8 cellular contexts compared by ENCODE assay signal in the genomic region with DNA sequence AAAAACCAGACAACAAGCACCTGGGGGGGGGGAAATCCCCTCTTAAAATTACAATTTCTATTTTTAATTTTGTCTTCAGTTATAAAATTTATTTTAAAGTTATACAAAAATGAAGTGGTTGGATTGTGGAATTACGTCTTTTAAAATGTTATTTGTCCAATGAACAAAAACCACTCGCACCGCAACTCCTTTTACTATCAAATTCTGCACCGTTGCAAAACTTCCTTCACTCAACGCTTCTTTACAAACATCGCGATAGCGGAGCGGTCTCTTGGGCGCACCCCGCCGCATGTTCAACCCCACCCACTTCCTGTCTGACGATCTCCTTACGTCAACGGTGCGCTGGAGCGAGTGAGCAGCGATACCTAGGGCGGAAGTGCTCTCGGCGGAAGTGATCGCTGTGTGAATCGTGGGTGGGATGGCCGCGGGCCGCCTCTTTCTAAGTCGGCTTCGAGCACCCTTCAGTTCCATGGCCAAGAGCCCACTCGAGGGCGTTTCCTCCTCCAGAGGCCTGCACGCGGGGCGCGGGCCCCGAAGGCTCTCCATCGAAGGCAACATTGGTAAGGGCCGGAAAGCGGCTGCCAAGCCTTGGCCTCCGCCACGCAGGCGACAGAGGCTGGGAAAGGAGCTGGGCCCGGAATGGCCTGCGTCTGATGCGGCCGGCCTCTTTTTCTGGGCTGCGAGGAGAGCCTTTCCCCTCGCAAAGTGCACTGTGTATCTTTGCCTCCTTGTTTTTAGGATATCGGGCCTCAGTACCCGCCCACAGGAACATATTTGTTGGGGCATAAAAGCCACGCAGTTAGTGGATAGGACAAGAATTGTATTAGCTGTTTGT. TPM values are rescaled to one million over a fixed set of nuclear protein-coding genes. Genes with fewer than 3 reads are reported as not detected.
DNase-seq lines count a peak whose midpoint lies in the region; ATAC-seq, FAIRE-seq and TF ChIP-seq lines count a peak whose summit lies in the region.

A gene (plus strand): TSS at position 388 of the 835 bp plus-strand sequence. CDS start 31 bp downstream, at position 419.

- no peak for TF ChIP-seq CTCF in D721Med (IDR thresholded peaks at IDR 0.05; ENCODE audit: insufficient read depth, missing control alignments)
- no peak for TF ChIP-seq CTCF in OCI-LY7 (conservative IDR thresholded peaks at IDR 0.05; ENCODE audit: low read length)
- TF ChIP-seq CTCF in endothelial cell (IDR thresholded peaks at IDR 0.05; ENCODE audit: unreplicated experiment), result no peak
- peak; percentile 23 for TF ChIP-seq CTCF in mesothelial cell of epicardium (IDR thresholded peaks at IDR 0.05; ENCODE audit: unreplicated experiment)

- BruUV-seq in OCI-LY7 (replicated peaks; lab: Mats Ljungman, UMichigan), result no TSS peak

- H3K4me3 ChIP-seq in OCI-LY7 (ENCODE audit: low read depth, low read length, poor library complexity, severe bottlenecking), result peak within 1 kb of the TSS; percentile 83

- peak within 1 kb of the TSS; percentile 84 for H2AFZ ChIP-seq in OCI-LY7 (ENCODE audit: low read length)

- peak; percentile 99 for ATAC-seq in GM21526 (IDR thresholded peaks at IDR 0.05; ENCODE audit: low FRiP score, unreplicated experiment)

- POLR2A ChIA-PET in OCI-LY7 (lab: Charles Lee), result interaction anchor here (0.5 to 1.0 kb wide), 4 partner anchors 9 to 221 kb away, joined by 3 read pairs; a partner anchor contains a TSS

- H3K9me3 Mint-ChIP-seq in endothelial cell (ENCODE audit: unreplicated experiment), result no peaks in the 10 kb centered on the region
- H3K9me3 Mint-ChIP-seq in mesothelial cell of epicardium, result no peaks in the 10 kb centered on the region

- H3K9me2 ChIP-seq in OCI-LY7 (ENCODE audit: insufficient read depth, low read length), result no peaks in the 10 kb centered on the region

- H3K4me1 ChIP-seq in OCI-LY7 (ENCODE audit: insufficient read depth, low read length, poor library complexity, severe bottlenecking), result peaks cover 40% of the 10 kb centered on the region

- peaks cover 25% of the 10 kb centered on the region for H3K4me1 Mint-ChIP-seq in endothelial cell (ENCODE audit: unreplicated experiment)
- H3K4me1 Mint-ChIP-seq in mesothelial cell of epicardium, result peaks cover 34% of the 10 kb centered on the region

- H3K9me3 ChIP-seq in OCI-LY7 (ENCODE audit: low read length), result peaks cover 10% of the 10 kb centered on the region; the same call in 1 of the 2 replicates

- CTCF ChIA-PET in OCI-LY7 (lab: Charles Lee; ENCODE audit: unreplicated experiment), result no interaction called here

- DNase-seq in D721Med (ENCODE audit: insufficient read length, low spot score), result peak; percentile 86
- DNase-seq in HuH-7.5 (ENCODE audit: low spot score), result peak; percentile 78
- peak; percentile 100 for DNase-seq in OCI-LY7 (ENCODE audit: low spot score)
- DNase-seq in activated T-cell treated with anti-CD3 and anti-CD28 coated beads for 1 hour (ENCODE audit: low read depth), result peak; percentile 89
- DNase-seq in endothelial cell (ENCODE audit: low spot score), result peak; percentile 90
- DNase-seq in mesothelial cell of epicardium (ENCODE audit: low spot score in 2 of 2, unreplicated experiment in 2 of 2), result peak; percentile 89 to 93
- DNase-seq in stimulated activated CD8-positive, alpha-beta memory T cell treated with anti-CD3 and anti-CD28 coated beads, Interleukin-15, amount 100 ng/mL, for 48 hours (ENCODE audit: low read depth in 2 of 2), result peak; percentile 94 to 97

- intact Hi-C loops in OCI-LY7 (cut with micrococcal nuclease; ENCODE audit: unreplicated experiment), result loop anchor here (5.0 kb wide), 1 partner anchor 56 kb away; a partner anchor contains a TSS

- peak within 1 kb of the TSS; percentile 74 for H3K4me2 ChIP-seq in OCI-LY7 (ENCODE audit: low read length)

- H3K27me3 Mint-ChIP-seq in endothelial cell (ENCODE audit: unreplicated experiment) (peaks cover 12% of the 10 kb centered on the region), mesothelial cell of epicardium (ENCODE audit: low read depth) (peaks cover 20% of the 10 kb centered on the region)

- H3K27ac ChIP-seq in OCI-LY7 (ENCODE audit: low read depth, low read length, poor library complexity, severe bottlenecking), result peak within 1 kb of the TSS; percentile 60

- H3K27ac Mint-ChIP-seq in endothelial cell (ENCODE audit: unreplicated experiment), result peak within 1 kb of the TSS; percentile 98
- H3K27ac Mint-ChIP-seq in mesothelial cell of epicardium, result peak within 1 kb of the TSS; percentile 99

- peak; percentile 56 for FAIRE-seq in D721Med (lab: Jason Lieb, UNC)

- peak within 1 kb of the TSS; percentile 88 for H3K4me3 Mint-ChIP-seq in endothelial cell (ENCODE audit: unreplicated experiment)
- H3K4me3 Mint-ChIP-seq in mesothelial cell of epicardium, result peak within 1 kb of the TSS; percentile 90

- peaks cover 12% of the 10 kb centered on the region; the same call in 1 of the 2 replicates for H4K20me1 ChIP-seq in OCI-LY7 (ENCODE audit: insufficient read depth, low read length)

- peaks cover 18% of the 10 kb centered on the region for H3K36me3 ChIP-seq in OCI-LY7 (ENCODE audit: insufficient read depth, low read length)

- H3K79me2 ChIP-seq in OCI-LY7 (ENCODE audit: insufficient read depth, low read depth, low read length), result peaks cover 41% of the 10 kb centered on the region

- H3K36me3 Mint-ChIP-seq in endothelial cell (ENCODE audit: low read depth, unreplicated experiment), result peaks cover 8% of the 10 kb centered on the region
- H3K36me3 Mint-ChIP-seq in mesothelial cell of epicardium, result no peaks in the 10 kb centered on the region

RNA-seq across cellular contexts. Expression of the gene that starts here (rescaled TPM):
- 57.1 and 73.4 TPM in 2 replicates for total RNA-seq in OCI-LY7 (2014; rRNA removed; shearing (Covaris generic))
- total RNA-seq in OCI-LY7 (2022) (91.8 and 95.8 TPM in 2 replicates), endothelial cell (ENCODE audit: unreplicated experiment) (68.3 TPM), mesothelial cell of epicardium (66.0 to 69.5 TPM (median 66.8 TPM) in 3 replicates)

Comparison
In these comparisons a context has a peak if more than half of its experiments do, and no peak if none do; other contexts are left out.
1. Peak in every context shown above with its lines: DNase-seq, ATAC-seq, H3K4me3 ChIP-seq and H3K27ac ChIP-seq.